ENCODE assay signal across 1 cellular context in the genomic region with DNA sequence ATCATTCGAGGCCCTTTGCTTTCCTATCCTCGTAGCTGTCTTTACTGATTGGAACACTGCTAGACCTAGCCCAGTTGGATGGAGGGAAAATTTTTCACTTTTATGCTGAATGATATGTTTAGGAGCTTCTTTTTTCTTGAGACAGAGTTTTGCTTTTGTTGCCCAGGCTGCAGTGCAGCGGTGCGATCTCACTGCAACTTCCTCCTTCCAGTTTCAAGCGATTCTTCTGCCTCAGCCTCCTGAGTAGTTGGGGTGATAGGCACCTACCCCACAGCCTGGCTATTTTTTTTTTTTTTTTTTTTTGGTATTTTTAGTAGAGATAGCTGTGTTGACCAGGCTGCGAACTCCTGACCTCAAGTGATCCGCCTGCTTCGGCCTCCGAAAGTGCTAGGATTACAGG.
TF ChIP-seq lines count a peak whose summit lies in the region.

No MANE protein-coding gene starts in this region.

TF ChIP-seq in K562, 482 proteins besides CTCF, POLR2A, EP300 and RAD21:
- TF ChIP-seq ZNF785 (CRISPR knock-in tag; IDR thresholded peaks at IDR 0.05) (no peak), ZNF583 (CRISPR knock-in tag; IDR thresholded peaks at IDR 0.05) (no peak), NUFIP1 (IDR thresholded peaks at IDR 0.05; ENCODE audit: partially characterized antibody) (no peak), ESRRB (CRISPR knock-in tag; IDR thresholded peaks at IDR 0.05; ENCODE audit: borderline replicate concordance) (no peak)
